Comparison of ENCODE assay signal across 8 cellular contexts in genomic region chr12:128644664-128645296, GRCh38.
DNase-seq lines count a peak whose midpoint lies in the region; ATAC-seq and TF ChIP-seq lines count a peak whose summit lies in the region.

No MANE protein-coding gene starts in this region.

- H3K4me1 Mint-ChIP-seq in endodermal cell: no peaks in the 10 kb centered on the region
- no peaks in the 10 kb centered on the region for H3K4me1 Mint-ChIP-seq in activated T-helper 2 cell treated with anti-CD3 and anti-CD28 coated beads, Interferon-gamma antibody, Interleukin-2, Interleukin-4, amounts not matched to agents 10 μg/mL and 5 μg/mL and 100 μg/mL, durations not matched to agents 14 hours and 24 hours and 36 hours (ENCODE audit: low read depth)

- no peaks in the 10 kb centered on the region for H3K36me3 Mint-ChIP-seq in endodermal cell (ENCODE audit: low read depth)
- no peaks in the 10 kb centered on the region for H3K36me3 Mint-ChIP-seq in activated T-helper 2 cell treated with anti-CD3 and anti-CD28 coated beads, Interferon-gamma antibody, Interleukin-2, Interleukin-4, amounts not matched to agents 10 μg/mL and 5 μg/mL and 100 μg/mL, durations not matched to agents 14 hours and 24 hours and 36 hours (ENCODE audit: low read depth)

- in situ Hi-C loops in Panc1 (cut with HindIII; ENCODE audit: low pct_unique_long_range_greater_than_20kb, low sequenced_read_pairs): no loop called here

- no peaks in the 10 kb centered on the region for H3K27me3 ChIP-seq in Panc1 (ENCODE audit: control insufficient read depth, insufficient read depth, low read length)
- H3K27me3 ChIP-seq in endodermal cell (ENCODE audit: control insufficient read depth, insufficient read depth, low read length, poor library complexity, severe bottlenecking): no peaks in the 10 kb centered on the region
- peaks cover 0 to 8% (median 0%) of the 10 kb centered on the region in 7 donors for H3K27me3 ChIP-seq in spleen (replicated peaks in 1 of 7)

- POLR2A ChIA-PET in Panc1 (lab: Charles Lee): no interaction called here

- peaks cover 6% of the 10 kb centered on the region for H3K27me3 Mint-ChIP-seq in endodermal cell (ENCODE audit: insufficient read depth)
- no peaks in the 10 kb centered on the region for H3K27me3 Mint-ChIP-seq in activated T-helper 2 cell treated with anti-CD3 and anti-CD28 coated beads, Interferon-gamma antibody, Interleukin-2, Interleukin-4, amounts not matched to agents 10 μg/mL and 5 μg/mL and 100 μg/mL, durations not matched to agents 14 hours and 24 hours and 36 hours (ENCODE audit: low read depth)

- H3K9ac ChIP-seq in endodermal cell (ENCODE audit: extremely low read depth, low read length, poor library complexity, severe bottlenecking): no peak overlapping the region

- intact Hi-C loops in Panc1 (cut with micrococcal nuclease; ENCODE audit: unreplicated experiment): no loop called here
- intact Hi-C loops in spleen (cut with DNase I; ENCODE audit: low total_unique reads): loop anchor here (10.0 kb wide), 1 partner anchor 1270 kb away; no protein-coding TSS in a partner anchor
- intact Hi-C loops in activated T-helper 2 cell treated with anti-CD3 and anti-CD28 coated beads, Interferon-gamma antibody, Interleukin-2, Interleukin-4, amounts not matched to agents 10 μg/mL and 5 μg/mL and 100 μg/mL, durations not matched to agents 14 hours and 24 hours and 36 hours (cut with micrococcal nuclease): loop anchor here (5.0 kb wide), 1 partner anchor 1268 kb away; no protein-coding TSS in a partner anchor

- H3K4me1 ChIP-seq in Panc1 (ENCODE audit: control insufficient read depth, insufficient read depth, low read length) (no peaks in the 10 kb centered on the region), endodermal cell (ENCODE audit: control insufficient read depth, insufficient read depth, low read length) (no peaks in the 10 kb centered on the region), spleen (no peaks in the 10 kb centered on the region)

- H3K27ac ChIP-seq in Panc1 (ENCODE audit: low read length) (no peak overlapping the region), endodermal cell (ENCODE audit: low read depth, low read length) (no peak overlapping the region), spleen (no peak overlapping the region)

- TF ChIP-seq CTCF in GM20000 (IDR thresholded peaks at IDR 0.05; ENCODE audit: extremely low read depth, missing control alignments) (peak; percentile 70), Panc1 (IDR thresholded peaks at IDR 0.05) (peak; percentile 79), endodermal cell (conservative IDR thresholded peaks at IDR 0.05) (peak; percentile 92), spleen (IDR thresholded peaks at IDR 0.05 in 8 of 11, conservative IDR thresholded peaks at IDR 0.05 in 3 of 11) (peak in 10 of 11 experiments; percentile 39 to 76 (median 68))

- TF ChIP-seq POLR2A in spleen (IDR thresholded peaks at IDR 0.05): no peak

- H3K9me3 ChIP-seq in Panc1 (ENCODE audit: control insufficient read depth, insufficient read depth, low read depth, low read length) (no peaks in the 10 kb centered on the region), endodermal cell (ENCODE audit: control insufficient read depth, low read length) (no peaks in the 10 kb centered on the region), spleen (peaks cover 0 to 8% (median 0%) of the 10 kb centered on the region in 8 donors)

- no peak for ATAC-seq in Panc1
- no peak for ATAC-seq in HG03139 (IDR thresholded peaks at IDR 0.05; ENCODE audit: unreplicated experiment)
- no peak for ATAC-seq in HG03280 (IDR thresholded peaks at IDR 0.05; ENCODE audit: unreplicated experiment)

- CTCF ChIA-PET in Panc1 (lab: Charles Lee): no interaction called here

- no peak overlapping the region for H3K4me3 ChIP-seq in Panc1 (ENCODE audit: low read depth in 2 of 2, low read length in 2 of 2)
- no peak overlapping the region for H3K4me3 ChIP-seq in endodermal cell (ENCODE audit: low read length)
- H3K4me3 ChIP-seq in spleen: no peak overlapping the region

- 49 to 76% methylated on average over 8 to 15 of the region's 15 CpGs for WGBS in endodermal cell (ENCODE audit: insufficient coverage in 1 of 2, insufficient read length in 1 of 2), 2 experiments
- 40 to 53% (median 53%) methylated on average over 14 to 15 of the region's 15 CpGs for WGBS in spleen, 5 donors

- no peak overlapping the region for H3K4me3 Mint-ChIP-seq in endodermal cell
- H3K4me3 Mint-ChIP-seq in activated T-helper 2 cell treated with anti-CD3 and anti-CD28 coated beads, Interferon-gamma antibody, Interleukin-2, Interleukin-4, amounts not matched to agents 10 μg/mL and 5 μg/mL and 100 μg/mL, durations not matched to agents 14 hours and 24 hours and 36 hours (ENCODE audit: low read depth): no peak overlapping the region

- BruUV-seq in Panc1 (replicated peaks; lab: Mats Ljungman, UMichigan): no TSS peak

- H3K36me3 ChIP-seq in Panc1 (ENCODE audit: control insufficient read depth, insufficient read depth, low read length) (no peaks in the 10 kb centered on the region), endodermal cell (ENCODE audit: control insufficient read depth, insufficient read depth, low read length) (no peaks in the 10 kb centered on the region), spleen (no peaks in the 10 kb centered on the region)

- DNase-seq in DMS153 treated with DMSO at 0.1 percent for 48 hours (lab: John Stamatoyannopoulos, UW; ENCODE audit: unreplicated experiment) (peak; percentile 5), GM20000 (ENCODE audit: low spot score) (peak; percentile 63), Panc1 (ENCODE audit: low read depth, low spot score) (peak; percentile 20), endodermal cell (peak; percentile 96), spleen (no peak)
- no peak for DNase-seq in activated T-helper 2 cell treated with anti-CD3 and anti-CD28 coated beads, Interferon-gamma antibody, Interleukin-2, Interleukin-4, amounts not matched to agents 10 μg/mL and 5 μg/mL and 100 μg/mL, durations not matched to agents 14 hours and 24 hours and 36 hours (ENCODE audit: low spot score)

- peaks cover 6% of the 10 kb centered on the region for H3K9me3 Mint-ChIP-seq in endodermal cell
- peaks cover 26% of the 10 kb centered on the region for H3K9me3 Mint-ChIP-seq in activated T-helper 2 cell treated with anti-CD3 and anti-CD28 coated beads, Interferon-gamma antibody, Interleukin-2, Interleukin-4, amounts not matched to agents 10 μg/mL and 5 μg/mL and 100 μg/mL, durations not matched to agents 14 hours and 24 hours and 36 hours

- no peak overlapping the region for H3K27ac Mint-ChIP-seq in endodermal cell
- H3K27ac Mint-ChIP-seq in activated T-helper 2 cell treated with anti-CD3 and anti-CD28 coated beads, Interferon-gamma antibody, Interleukin-2, Interleukin-4, amounts not matched to agents 10 μg/mL and 5 μg/mL and 100 μg/mL, durations not matched to agents 14 hours and 24 hours and 36 hours: no peak overlapping the region

Comparison
In these comparisons a context has a peak if more than half of its experiments do, and no peak if none do; other contexts are left out.
1. DNase-seq: peak in DMS153 treated with DMSO at 0.1 percent for 48 hours (single experiment), GM20000 (single experiment), Panc1 (single experiment) and endodermal cell (single experiment); none in spleen (single experiment) and activated T-helper 2 cell treated with anti-CD3 and anti-CD28 coated beads, Interferon-gamma antibody, Interleukin-2, Interleukin-4, amounts not matched to agents 10 μg/mL and 5 μg/mL and 100 μg/mL, durations not matched to agents 14 hours and 24 hours and 36 hours (single experiment).
2. Peak in every context shown above with its lines, with median percentiles within 50 percentile points of each other: CTCF ChIP-seq.